ENCODE assay signal across 8 cellular contexts in the genomic region with DNA sequence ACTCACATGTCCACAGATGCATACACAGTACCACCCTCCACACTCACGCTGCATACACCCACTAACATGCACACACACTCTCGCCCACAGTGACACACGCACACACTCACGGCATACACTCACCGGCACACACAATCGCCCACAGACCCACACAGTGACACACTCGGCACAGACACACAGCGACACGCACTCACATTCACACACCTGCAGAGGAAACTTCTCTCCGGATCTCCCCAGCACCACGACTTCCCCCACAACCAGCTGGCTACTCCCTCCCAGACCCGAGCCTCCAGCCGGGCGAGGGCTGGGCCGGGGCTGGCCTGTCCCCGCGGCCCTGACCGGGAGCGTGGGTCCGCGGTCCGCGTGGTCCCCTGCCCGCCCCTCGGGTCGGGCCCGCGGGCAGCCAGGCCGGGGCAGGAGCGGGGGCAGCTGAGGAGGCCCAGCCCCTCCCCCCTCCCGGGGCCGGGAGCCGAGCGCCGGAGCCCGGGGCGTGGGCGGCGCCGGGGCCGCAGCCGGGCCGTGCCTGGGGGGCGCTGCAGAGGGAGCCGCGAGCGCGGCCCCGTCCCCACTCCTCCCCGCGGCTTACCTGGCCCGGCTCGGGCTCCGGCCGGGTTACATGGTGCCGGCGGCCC. TPM values are rescaled to one million over a fixed set of nuclear protein-coding genes. Genes with fewer than 3 reads are reported as not detected.
DNase-seq lines count a peak whose midpoint lies in the region; ATAC-seq and TF ChIP-seq lines count a peak whose summit lies in the region.

No MANE protein-coding gene starts in this region.

- peak overlapping the region; percentile 75 for H3K4me2 ChIP-seq in skeletal muscle satellite cell (ENCODE audit: low read length)

- ATAC-seq in GM18517 (IDR thresholded peaks at IDR 0.05; ENCODE audit: unreplicated experiment), result no peak

- no peak for TF ChIP-seq POLR2A in Peyer's patch (IDR thresholded peaks at IDR 0.05)

- H3K4me1 ChIP-seq in Peyer's patch (peaks cover 0 to 15% (median 4%) of the 10 kb centered on the region in 4 donors), skeletal muscle satellite cell (ENCODE audit: control insufficient read depth, insufficient read depth, low read length) (no peaks in the 10 kb centered on the region)

- peak overlapping the region; percentile 14 to 76 (median 42) for H3K4me3 ChIP-seq in Peyer's patch
- peak overlapping the region; percentile 31 for H3K4me3 ChIP-seq in epithelial cell of proximal tubule (ENCODE audit: low read depth, low read length)
- H3K4me3 ChIP-seq in skeletal muscle satellite cell (ENCODE audit: low read length), result peak overlapping the region; percentile 54

- H3K27ac ChIP-seq in Peyer's patch, result no peak overlapping the region

- no peaks in the 10 kb centered on the region for H3K36me3 ChIP-seq in Peyer's patch
- H3K36me3 ChIP-seq in skeletal muscle satellite cell (ENCODE audit: insufficient read depth, low read length), result no peaks in the 10 kb centered on the region

- H3K9me3 ChIP-seq in Peyer's patch, result no peaks in the 10 kb centered on the region
- no peaks in the 10 kb centered on the region for H3K9me3 ChIP-seq in skeletal muscle satellite cell (replicated peaks; ENCODE audit: low read length)

- no peak overlapping the region for H3K9ac ChIP-seq in skeletal muscle satellite cell (ENCODE audit: low read depth, low read length)

- TF ChIP-seq CTCF in Peyer's patch (IDR thresholded peaks at IDR 0.05) (no peak), epithelial cell of proximal tubule (conservative IDR thresholded peaks at IDR 0.05; ENCODE audit: low read depth, low read length) (no peak)

- peak; percentile 18 for DNase-seq in DMS79 treated with DMSO at 0.1 percent for 48 hours (lab: John Stamatoyannopoulos, UW)
- no peak for DNase-seq in DMS79 (lab: John Stamatoyannopoulos, UW)
- peak in 1 of 3 donors; percentile 43 for DNase-seq in Peyer's patch
- no peak for DNase-seq in epithelial cell of proximal tubule (ENCODE audit: low read depth)
- DNase-seq in NOMO-1 treated with DMSO at 0.1 percent for 48 hours (lab: John Stamatoyannopoulos, UW; ENCODE audit: unreplicated experiment), result no peak
- DNase-seq in NCI-H2107 (lab: John Stamatoyannopoulos, UW), result no peak

- H3K27me3 ChIP-seq in Peyer's patch (peaks cover 0 to 45% of the 10 kb centered on the region in 2 donors), skeletal muscle satellite cell (ENCODE audit: control insufficient read depth, insufficient read depth, low read length) (peaks cover 58% of the 10 kb centered on the region)

RNA-seq across cellular contexts. Expression of gene DLGAP3, which starts 0.5 kb away (rescaled TPM):
- total RNA-seq in Peyer's patch (under 1 TPM in 2 of 4 donors, not detected in 2; 0.53 to 0.83 TPM), epithelial cell of proximal tubule (0.22 and 0.81 TPM in 2 replicates)
- total RNA-seq in skeletal muscle satellite cell (2012; rRNA removed), result under 0.01 TPM in 1 of 2 replicates, not detected in the other

RNA-seq across cellular contexts. Expression of gene TMEM35B, which starts 56.2 kb away (rescaled TPM):
- 10 to 100 TPM in 3 of 4 donors, 1 to 10 TPM in 1; 7.4 to 22.8 (median 14.7) TPM for total RNA-seq in Peyer's patch
- total RNA-seq in epithelial cell of proximal tubule, result 20.1 and 28.8 TPM in 2 replicates
- 20.1 and 25.1 TPM in 2 replicates for total RNA-seq in skeletal muscle satellite cell (2012; rRNA removed)
